Comparison of ENCODE assay signal across 7 cellular contexts in the genomic region with DNA sequence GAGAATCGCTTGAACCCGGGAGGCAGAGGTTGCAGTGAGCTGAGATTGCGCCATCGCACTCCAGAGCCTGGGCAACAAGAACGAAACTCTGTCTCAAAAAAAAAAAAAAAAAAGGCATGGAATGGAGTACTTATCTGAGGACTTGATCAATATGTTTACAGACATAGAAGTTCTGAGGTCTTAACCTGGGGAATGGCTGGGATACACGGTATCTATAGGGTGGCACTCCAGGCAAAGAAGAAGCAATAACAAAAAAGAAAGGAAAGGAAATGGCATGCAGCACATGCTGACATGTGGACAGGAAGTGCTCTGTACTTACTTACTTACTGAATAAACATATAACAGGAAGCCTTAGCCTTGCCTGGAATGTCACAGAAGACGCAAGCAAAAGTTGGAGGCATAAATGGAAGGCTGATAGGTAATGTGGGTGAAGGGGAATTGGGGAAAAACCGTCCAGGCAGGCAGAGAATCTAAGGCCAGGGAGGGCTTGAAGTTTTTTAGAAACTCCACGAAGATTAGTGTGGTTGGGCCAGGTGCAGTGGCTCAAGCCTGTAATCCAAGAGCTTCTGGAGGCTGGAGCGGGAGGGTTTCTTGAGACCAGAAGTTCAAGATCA. TPM values are rescaled to one million over a fixed set of nuclear protein-coding genes. Genes with fewer than 3 reads are reported as not detected.
A peak's percentile ranks its signal among the peaks of the same experiment; 100 is the strongest.
DNase-seq lines count a peak whose midpoint lies in the region; ATAC-seq and TF ChIP-seq lines count a peak whose summit lies in the region.

No MANE protein-coding gene starts in this region.

- DNase-seq in activated B cell treated with CpG ODN at 0.5 μM for 24 hours (no peak), hepatocyte (ENCODE audit: low spot score) (no peak), pons (ENCODE audit: low spot score) (no peak), NCI-H187 treated with DMSO at 0.1 percent for 48 hours (lab: John Stamatoyannopoulos, UW) (no peak)
- peak; percentile 16 to 29 for DNase-seq in stimulated activated naive CD8-positive, alpha-beta T cell treated with anti-CD3 and anti-CD28 coated beads, Interleukin-15, amount 100 ng/mL, for 72 hours

- ATAC-seq in activated B cell treated with CpG ODN at 0.5 μM for 24 hours (ENCODE audit: low read depth) (peak; percentile 45), GM21723 (IDR thresholded peaks at IDR 0.05; ENCODE audit: unreplicated experiment) (no peak)
- peak; percentile 57 for ATAC-seq in stimulated activated naive CD8-positive, alpha-beta T cell treated with anti-CD3 and anti-CD28 coated beads, Interleukin-15, amount 100 ng/mL, for 72 hours

- H4K20me1 ChIP-seq in KMS-11 (ENCODE audit: insufficient read depth) = no peaks in the 10 kb centered on the region
- H4K20me1 ChIP-seq in hepatocyte (ENCODE audit: insufficient read depth, poor library complexity, severe bottlenecking) = no peaks in the 10 kb centered on the region

- H3K4me3 ChIP-seq in KMS-11 (IDR thresholded peaks at IDR 0.05; ENCODE audit: insufficient read depth, low read depth, low read length) (no peak overlapping the region), hepatocyte (no peak overlapping the region)

- peaks cover 8% of the 10 kb centered on the region for H3K4me1 ChIP-seq in KMS-11 (ENCODE audit: low read depth, poor library complexity, severe bottlenecking)
- H3K4me1 ChIP-seq in hepatocyte (ENCODE audit: insufficient read depth) = no peaks in the 10 kb centered on the region

- H3K27ac Mint-ChIP-seq in activated B cell treated with CpG ODN at 0.5 μM for 24 hours = peak overlapping the region; percentile 59
- peak overlapping the region; percentile 91 to 99 for H3K27ac Mint-ChIP-seq in stimulated activated naive CD8-positive, alpha-beta T cell treated with anti-CD3 and anti-CD28 coated beads, Interleukin-15, amount 100 ng/mL, for 72 hours

- TF ChIP-seq CTCF in KMS-11 (conservative IDR thresholded peaks at IDR 0.05; ENCODE audit: low read depth, low read length) = no peak
- no peak for TF ChIP-seq CTCF in activated B cell treated with CpG ODN at 0.5 μM for 24 hours (IDR thresholded peaks at IDR 0.05)
- no peak for TF ChIP-seq CTCF in hepatocyte (IDR thresholded peaks at IDR 0.05; ENCODE audit: poor library complexity)

- H3K4me3 Mint-ChIP-seq in activated B cell treated with CpG ODN at 0.5 μM for 24 hours = peak overlapping the region; percentile 12
- H3K4me3 Mint-ChIP-seq in stimulated activated naive CD8-positive, alpha-beta T cell treated with anti-CD3 and anti-CD28 coated beads, Interleukin-15, amount 100 ng/mL, for 72 hours = peak overlapping the region; percentile 58 to 79

- H2AFZ ChIP-seq in KMS-11 (ENCODE audit: low read depth) (peak overlapping the region; percentile 15; the same call in 1 of the 2 replicates), hepatocyte (peak overlapping the region; percentile 58)

- no peaks in the 10 kb centered on the region for H3K27me3 Mint-ChIP-seq in activated B cell treated with CpG ODN at 0.5 μM for 24 hours
- H3K27me3 Mint-ChIP-seq in stimulated activated naive CD8-positive, alpha-beta T cell treated with anti-CD3 and anti-CD28 coated beads, Interleukin-15, amount 100 ng/mL, for 72 hours = no peaks in the 10 kb centered on the region

- H3K4me1 Mint-ChIP-seq in activated B cell treated with CpG ODN at 0.5 μM for 24 hours = peaks cover 13% of the 10 kb centered on the region
- peaks cover 48% of the 10 kb centered on the region for H3K4me1 Mint-ChIP-seq in stimulated activated naive CD8-positive, alpha-beta T cell treated with anti-CD3 and anti-CD28 coated beads, Interleukin-15, amount 100 ng/mL, for 72 hours

- no peaks in the 10 kb centered on the region for H3K9me3 ChIP-seq in hepatocyte (ENCODE audit: low read depth)

- no peaks in the 10 kb centered on the region for H3K9me3 Mint-ChIP-seq in activated B cell treated with CpG ODN at 0.5 μM for 24 hours
- peaks cover 0 to 9% of the 10 kb centered on the region in 2 donors for H3K9me3 Mint-ChIP-seq in stimulated activated naive CD8-positive, alpha-beta T cell treated with anti-CD3 and anti-CD28 coated beads, Interleukin-15, amount 100 ng/mL, for 72 hours

- H3K36me3 Mint-ChIP-seq in activated B cell treated with CpG ODN at 0.5 μM for 24 hours (ENCODE audit: low read depth) = no peaks in the 10 kb centered on the region

- H3K9me2 ChIP-seq in hepatocyte (replicated peaks; ENCODE audit: insufficient read depth) = no peaks in the 10 kb centered on the region

- H3K79me2 ChIP-seq in KMS-11 (ENCODE audit: insufficient read depth, low read depth) (no peaks in the 10 kb centered on the region), hepatocyte (no peaks in the 10 kb centered on the region)

- no peak overlapping the region for H3K9ac ChIP-seq in KMS-11

- intact Hi-C loops in activated B cell treated with CpG ODN at 0.5 μM for 24 hours (cut with micrococcal nuclease) = no loop called here

- POLR2A ChIA-PET in activated B cell treated with CpG ODN at 0.5 μM for 24 hours (lab: Charles Lee) = interaction anchor here (0.6 to 1.0 kb wide), 2 partner anchors 10 to 120 kb away, joined by 4 to 12 read pairs; a partner anchor contains a TSS

- WGBS in hepatocyte (ENCODE audit: low lambda C conversion rate, missing lambda C conversion rate) = 58% methylated on average over 10 of the region's 10 CpGs

- no peak overlapping the region for H3K4me2 ChIP-seq in KMS-11
- H3K4me2 ChIP-seq in hepatocyte = no peak overlapping the region

- CTCF ChIA-PET in activated B cell treated with CpG ODN at 0.5 μM for 24 hours (lab: Charles Lee) = interaction anchor here (1.5 to 3.0 kb wide), 2 partner anchors 118 to 120 kb away, joined by 5 to 18 read pairs; no protein-coding TSS in a partner anchor

- no peak overlapping the region for H3K27ac ChIP-seq in KMS-11
- H3K27ac ChIP-seq in hepatocyte = peak overlapping the region; percentile 59

- no peaks in the 10 kb centered on the region for H3K36me3 ChIP-seq in KMS-11 (ENCODE audit: insufficient read depth)
- H3K36me3 ChIP-seq in hepatocyte (replicated peaks; ENCODE audit: insufficient read depth, low read depth) = no peaks in the 10 kb centered on the region

- H3K27me3 ChIP-seq in KMS-11 (ENCODE audit: insufficient read depth, low read depth) (no peaks in the 10 kb centered on the region; the same call in 1 of the 2 replicates), hepatocyte (peaks cover 5% of the 10 kb centered on the region)

RNA-seq across cellular contexts. Expression of a gene that starts 10.1 kb away (rescaled TPM):
- 57.4 and 65.8 TPM in 2 replicates for total RNA-seq in activated B cell treated with CpG ODN at 0.5 μM for 24 hours
- 46.5 and 51.2 TPM in 2 replicates for total RNA-seq in hepatocyte
- 65.7 and 77.3 TPM in 2 replicates for polyA plus RNA-seq in hepatocyte

RNA-seq across cellular contexts. Expression of a gene that starts 19.8 kb away (rescaled TPM):
- 51.8 and 53.8 TPM in 2 replicates for total RNA-seq in activated B cell treated with CpG ODN at 0.5 μM for 24 hours
- 99.8 and 141 TPM in 2 replicates for total RNA-seq in hepatocyte
- 98.1 and 113 TPM in 2 replicates for polyA plus RNA-seq in hepatocyte

Comparison
In these comparisons a context has a peak if more than half of its experiments do, and no peak if none do; other contexts are left out.
1. DNase-seq: peak in stimulated activated naive CD8-positive, alpha-beta T cell treated with anti-CD3 and anti-CD28 coated beads, Interleukin-15, amount 100 ng/mL, for 72 hours (2 of 2); none in activated B cell treated with CpG ODN at 0.5 μM for 24 hours (single experiment), hepatocyte (single experiment), pons (single experiment) and NCI-H187 treated with DMSO at 0.1 percent for 48 hours (single experiment).